Comparison of ENCODE assay signal across 8 cellular contexts in genomic region chr9:131733601-131734061, GRCh38. TPM values are rescaled to one million over a fixed set of nuclear protein-coding genes. Genes with fewer than 3 reads are reported as not detected.
DNase-seq lines count a peak whose midpoint lies in the region; ATAC-seq lines count a peak whose summit lies in the region.

No MANE protein-coding gene starts in this region.

- H2AFZ ChIP-seq in neuronal stem cell (ENCODE audit: low read length), result no peak overlapping the region

- no peak overlapping the region for H2BK12ac ChIP-seq in neuronal stem cell (ENCODE audit: low read length)

- WGBS in neuronal stem cell (ENCODE audit: extremely low coverage in 2 of 2, insufficient read length in 2 of 2, insufficient replicate concordance in 1 of 2), 2 donors, result no CpG with 5 or more reads among the region's 15 CpGs

- H3K9me3 ChIP-seq in neuronal stem cell (replicated peaks in 1 of 2; ENCODE audit: control insufficient read depth in 2 of 2, insufficient read depth in 1 of 2, low read depth in 1 of 2, low read length in 2 of 2), result no peaks in the 10 kb centered on the region

- no peak overlapping the region for H4K91ac ChIP-seq in neuronal stem cell (ENCODE audit: low read depth, low read length, poor library complexity)

- no peak overlapping the region for H2BK120ac ChIP-seq in neuronal stem cell (ENCODE audit: low read depth, low read length)

- H2AK5ac ChIP-seq in neuronal stem cell (ENCODE audit: low read depth, low read length), result no peak overlapping the region

- no peaks in the 10 kb centered on the region for H3K36me3 ChIP-seq in rectal smooth muscle tissue (ENCODE audit: control insufficient read depth, insufficient read depth, low read length)
- peaks cover 0 to 21% of the 10 kb centered on the region in 2 donors for H3K36me3 ChIP-seq in neuronal stem cell (replicated peaks in 1 of 2; ENCODE audit: control insufficient read depth in 2 of 2, insufficient read depth in 2 of 2, low read length in 2 of 2)

- no peak overlapping the region for H3K23ac ChIP-seq in neuronal stem cell (ENCODE audit: low read depth, low read length, poor library complexity)

- H3K27ac ChIP-seq in rectal smooth muscle tissue (ENCODE audit: low read depth, low read length) (peak overlapping the region; percentile 2), neuronal stem cell (replicated peaks; ENCODE audit: low read length) (no peak overlapping the region)

- H3K79me1 ChIP-seq in neuronal stem cell (ENCODE audit: low read depth, low read length), result no peaks in the 10 kb centered on the region

- H2BK15ac ChIP-seq in neuronal stem cell (ENCODE audit: low read length), result no peak overlapping the region

- no peak overlapping the region for H3K4ac ChIP-seq in neuronal stem cell (ENCODE audit: low read length)

- no peak overlapping the region for H3K9ac ChIP-seq in rectal smooth muscle tissue (ENCODE audit: low read length)
- no peak overlapping the region for H3K9ac ChIP-seq in neuronal stem cell (ENCODE audit: low read depth, low read length, poor library complexity)

- H3K14ac ChIP-seq in neuronal stem cell (ENCODE audit: low read length), result no peak overlapping the region

- H4K8ac ChIP-seq in neuronal stem cell (ENCODE audit: low read depth, low read length), result no peak overlapping the region

- H3K4me2 ChIP-seq in neuronal stem cell (ENCODE audit: insufficient read depth, low read length, poor library complexity, severe bottlenecking), result no peak overlapping the region

- H3K27me3 ChIP-seq in rectal smooth muscle tissue (ENCODE audit: control insufficient read depth, insufficient read depth, low read length) (no peaks in the 10 kb centered on the region), neuronal stem cell (ENCODE audit: control insufficient read depth in 3 of 3, insufficient read depth in 3 of 3, low read depth in 1 of 3, low read length in 3 of 3) (no peaks in the 10 kb centered on the region)

- no peak overlapping the region for H3K18ac ChIP-seq in neuronal stem cell (ENCODE audit: low read length)

- H3K4me1 ChIP-seq in rectal smooth muscle tissue (ENCODE audit: control insufficient read depth, insufficient read depth, low read length), result peaks cover 20% of the 10 kb centered on the region
- peaks cover 18 to 22% of the 10 kb centered on the region in 2 donors for H3K4me1 ChIP-seq in neuronal stem cell (ENCODE audit: control insufficient read depth in 2 of 2, insufficient read depth in 1 of 2, low read depth in 1 of 2, low read length in 2 of 2)

- peak overlapping the region; percentile 24 for H3K4me3 ChIP-seq in rectal smooth muscle tissue (ENCODE audit: low read length)
- H3K4me3 ChIP-seq in neuronal stem cell (ENCODE audit: low read length in 2 of 2), result no peak overlapping the region

- DNase-seq in GF-D8 (lab: John Stamatoyannopoulos, UW), result peak; percentile 92
- DNase-seq in NCI-H446 treated with DMSO at 0.1 percent for 48 hours (lab: John Stamatoyannopoulos, UW), result peak; percentile 54
- DNase-seq in activated CD8-positive, alpha-beta memory T cell treated with anti-CD3 and anti-CD28 coated beads, Interleukin-2, amount 50 U/mL, for 48 hours, result peak; percentile 76
- DNase-seq in fibroblast of peridontal ligament (ENCODE audit: extremely low read depth), result peak; percentile 94
- no peak for DNase-seq in left lobe of liver (ENCODE audit: low spot score)
- no peak for DNase-seq in neuronal stem cell (ENCODE audit: low spot score)
- DNase-seq in Ammon's horn (ENCODE audit: low spot score), result no peak

- ATAC-seq in left lobe of liver, result no peak

- H2BK5ac ChIP-seq in neuronal stem cell (ENCODE audit: low read length), result no peak overlapping the region

RNA-seq across cellular contexts. Expression of gene RAPGEF1, which starts 6.2 kb away (rescaled TPM):
- 36.9 TPM for total RNA-seq in left lobe of liver
- polyA plus RNA-seq in neuronal stem cell (2013, experiment 1 of 2), result 34.5 TPM
- 33.7 TPM for polyA plus RNA-seq in neuronal stem cell (2013, experiment 2 of 2)

Comparison
In these comparisons a context has a peak if more than half of its experiments do, and no peak if none do; other contexts are left out.
1. DNase-seq: peak in GF-D8 (single experiment), NCI-H446 treated with DMSO at 0.1 percent for 48 hours (single experiment), activated CD8-positive, alpha-beta memory T cell treated with anti-CD3 and anti-CD28 coated beads, Interleukin-2, amount 50 U/mL, for 48 hours (single experiment) and fibroblast of peridontal ligament (single experiment); none in left lobe of liver (single experiment), neuronal stem cell (single experiment) and Ammon's horn (single experiment).